Comparison of ENCODE assay signal across 1 cellular context in genomic region chrX:12315526-12315925, GRCh38.
A peak's percentile ranks its signal among the peaks of the same experiment; 100 is the strongest.
TF ChIP-seq lines count a peak whose summit lies in the region.

No MANE protein-coding gene starts in this region.

TF ChIP-seq in HEK293, 187 proteins besides CTCF, POLR2A, EP300 and RAD21:
- TF ChIP-seq KLF17 (tag by site-specific recombination; IDR thresholded peaks at IDR 0.05), result no peak
- TF ChIP-seq, protein P1, sequence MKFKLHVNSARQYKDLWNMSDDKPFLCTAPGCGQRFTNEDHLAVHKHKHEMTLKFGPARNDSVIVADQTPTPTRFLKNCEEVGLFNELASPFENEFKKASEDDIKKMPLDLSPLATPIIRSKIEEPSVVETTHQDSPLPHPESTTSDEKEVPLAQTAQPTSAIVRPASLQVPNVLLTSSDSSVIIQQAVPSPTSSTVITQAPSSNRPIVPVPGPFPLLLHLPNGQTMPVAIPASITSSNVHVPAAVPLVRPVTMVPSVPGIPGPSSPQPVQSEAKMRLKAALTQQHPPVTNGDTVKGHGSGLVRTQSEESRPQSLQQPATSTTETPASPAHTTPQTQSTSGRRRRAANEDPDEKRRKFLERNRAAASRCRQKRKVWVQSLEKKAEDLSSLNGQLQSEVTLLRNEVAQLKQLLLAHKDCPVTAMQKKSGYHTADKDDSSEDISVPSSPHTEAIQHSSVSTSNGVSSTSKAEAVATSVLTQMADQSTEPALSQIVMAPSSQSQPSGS (tag by site-specific recombination; IDR thresholded peaks at IDR 0.05; ENCODE audit: low read depth), result 0 out of 2 replicates have a peak, but pooled peaks have one; percentile 26
